Comparison of ENCODE assay signal across 1 cellular context in genomic region chr19:50836543-50837195, GRCh38.
TF ChIP-seq lines count a peak whose summit lies in the region.

No MANE protein-coding gene starts in this region.

TF ChIP-seq in GM23338, 12 proteins besides CTCF, POLR2A, EP300 and RAD21:
- TF ChIP-seq JUNB (IDR thresholded peaks at IDR 0.05; ENCODE audit: unreplicated experiment) (no peak), ETS1 (IDR thresholded peaks at IDR 0.05) (no peak), CREB1 (CRISPR knock-in tag; IDR thresholded peaks at IDR 0.05; ENCODE audit: low read depth) (no peak), EZH2phosphoT487 (IDR thresholded peaks at IDR 0.05; ENCODE audit: unreplicated experiment) (no peak), ZNF462 (CRISPR knock-in tag; IDR thresholded peaks at IDR 0.05) (no peak), ZNF331 (CRISPR knock-in tag; IDR thresholded peaks at IDR 0.05; ENCODE audit: low read depth) (no peak), EZH2 (IDR thresholded peaks at IDR 0.05; ENCODE audit: low read depth, unreplicated experiment) (no peak), STAT1 (IDR thresholded peaks at IDR 0.05; ENCODE audit: unreplicated experiment) (no peak)
